In genomic region chr6:161511455-161512159, GRCh38 we compare ENCODE assay signal across 29 cellular contexts.
"Had no signal": no experiment of that assay in that cellular context is flagged by ENCODE, and none has a peak within 500 bp of the region (broad histone marks: within the 10 kb centered on the region; RNA-seq: fewer than 3 reads in every experiment).

No MANE protein-coding gene starts in this region.

- H3K27me3 Mint-ChIP-seq: activated naive CD8-positive, alpha-beta T cell had no signal

- H3K36me3 Mint-ChIP-seq: immature natural killer cell; natural killer cell; stimulated activated effector memory CD8-positive, alpha-beta T cell treated with anti-CD3 and anti-CD28 coated beads, Interleukin-12 subunit alpha, Interleukin-12 subunit beta, amount 100 ng/mL, for 72 hours; type B pancreatic cell had no signal

- DNase-seq: activated CD4-positive, alpha-beta T cell treated with anti-CD3 and anti-CD28 coated beads for 4 hours; activated CD4-positive, alpha-beta T cell treated with anti-CD3 and anti-CD28 coated beads, Interleukin-2, amount 50 U/mL, for 4 hours; activated CD8-positive, alpha-beta memory T cell treated with anti-CD3 and anti-CD28 coated beads for 24 hours; activated effector memory CD4-positive, alpha-beta T cell treated with Interleukin-2 at 50 U/mL for 16 hours; activated naive CD4-positive, alpha-beta T cell treated with Interleukin-2 at 50 U/mL for 16 hours; anterior cingulate cortex; cerebellar nuclear complex; dorsolateral prefrontal cortex; effector memory CD8-positive, alpha-beta T cell; immature natural killer cell; kidney; lower lobe of right lung; mesendoderm; natural killer cell; posterior cingulate gyrus; small intestine; stimulated activated CD4-positive, alpha-beta T cell treated with anti-CD3 and anti-CD28 coated beads, Interleukin-4, amount 100 ng/mL, for 24 hours; T-helper 9 cell; uterus had no signal

- H3K4me3 Mint-ChIP-seq: activated naive CD8-positive, alpha-beta T cell; effector memory CD8-positive, alpha-beta T cell; immature natural killer cell; natural killer cell; stimulated activated effector memory CD8-positive, alpha-beta T cell treated with anti-CD3 and anti-CD28 coated beads, Interleukin-12 subunit alpha, Interleukin-12 subunit beta, amount 100 ng/mL, for 72 hours; stimulated activated naive CD8-positive, alpha-beta T cell treated with anti-CD3 and anti-CD28 coated beads, Interleukin-15, Interleukin-2, amounts not matched to agents 100 ng/mL and 50 ng/mL, for 24 hours; T-helper 1 cell treated with Interleukin-12 subunit alpha and Interleukin-12 subunit beta and Interleukin-4 antibody, amounts not matched to agents 30 μg/mL and 1 μg/mL, for 36 hours; type B pancreatic cell had no signal

- H3K9me3 Mint-ChIP-seq: effector memory CD8-positive, alpha-beta T cell; immature natural killer cell; natural killer cell; stimulated activated effector memory CD8-positive, alpha-beta T cell treated with anti-CD3 and anti-CD28 coated beads, Interleukin-12 subunit alpha, Interleukin-12 subunit beta, amount 100 ng/mL, for 72 hours; T-helper 1 cell treated with Interleukin-12 subunit alpha and Interleukin-12 subunit beta and Interleukin-4 antibody, amounts not matched to agents 30 μg/mL and 1 μg/mL, for 36 hours had no signal

- H3K4me1 Mint-ChIP-seq: immature natural killer cell; natural killer cell; stimulated activated effector memory CD8-positive, alpha-beta T cell treated with anti-CD3 and anti-CD28 coated beads, Interleukin-12 subunit alpha, Interleukin-12 subunit beta, amount 100 ng/mL, for 72 hours had no signal

- H3K4me3 ChIP-seq: coronary artery, dorsolateral prefrontal cortex, gastroesophageal sphincter, lower lobe of right lung, uterus had no signal

- H3K27ac ChIP-seq: coronary artery, dorsolateral prefrontal cortex, gastroesophageal sphincter, lower lobe of right lung, uterus, VCaP had no signal

- H3K4me1 ChIP-seq: gastroesophageal sphincter, lower lobe of right lung, uterus had no signal

- H3K27ac Mint-ChIP-seq: activated naive CD8-positive, alpha-beta T cell; effector memory CD8-positive, alpha-beta T cell; immature natural killer cell; natural killer cell; stimulated activated effector memory CD8-positive, alpha-beta T cell treated with anti-CD3 and anti-CD28 coated beads, Interleukin-12 subunit alpha, Interleukin-12 subunit beta, amount 100 ng/mL, for 72 hours; stimulated activated naive CD8-positive, alpha-beta T cell treated with anti-CD3 and anti-CD28 coated beads, Interleukin-15, Interleukin-2, amounts not matched to agents 100 ng/mL and 50 ng/mL, for 24 hours; T-helper 1 cell treated with Interleukin-12 subunit alpha and Interleukin-12 subunit beta and Interleukin-4 antibody, amounts not matched to agents 30 μg/mL and 1 μg/mL, for 36 hours; type B pancreatic cell had no signal

- H3K9me3 ChIP-seq: gastroesophageal sphincter, lower lobe of right lung, uterus had no signal

- ATAC-seq: effector memory CD8-positive, alpha-beta T cell; gastroesophageal sphincter; left lobe of liver; lower lobe of right lung; natural killer cell; sciatic nerve; stimulated activated effector memory CD8-positive, alpha-beta T cell treated with anti-CD3 and anti-CD28 coated beads, Interleukin-12 subunit alpha, Interleukin-12 subunit beta, amount 100 ng/mL, for 72 hours had no signal

- H3K27me3 ChIP-seq: dorsolateral prefrontal cortex, gastroesophageal sphincter, uterus had no signal

- H3K36me3 ChIP-seq: gastroesophageal sphincter, lower lobe of right lung, uterus had no signal
